ENCODE assay signal across 17 cellular contexts in the genomic region with DNA sequence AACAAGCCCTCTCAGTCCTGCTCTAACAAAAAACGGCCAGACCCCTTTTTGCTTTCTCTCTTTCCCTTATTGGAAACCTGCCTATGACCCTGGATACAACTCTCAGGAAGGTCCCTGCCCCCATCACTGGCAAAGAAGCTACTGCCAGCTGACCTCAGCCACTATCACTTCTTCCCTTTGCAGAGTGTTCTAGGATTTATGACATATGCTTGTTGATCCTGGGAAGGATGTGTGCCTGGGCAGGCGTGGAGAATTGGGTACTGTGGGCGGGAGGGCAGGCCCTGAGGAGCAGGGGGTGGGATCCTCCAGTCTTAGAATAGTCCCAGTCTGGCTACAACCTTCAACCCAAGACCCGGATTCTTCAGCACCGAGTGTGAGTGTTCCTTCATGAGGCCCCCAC. TPM values are rescaled to one million over a fixed set of nuclear protein-coding genes. Genes with fewer than 3 reads are reported as not detected.
DNase-seq lines count a peak whose midpoint lies in the region; ATAC-seq and TF ChIP-seq lines count a peak whose summit lies in the region.
"Had no signal": no experiment of that assay in that cellular context is flagged by ENCODE, and none has a peak within 500 bp of the region (broad histone marks: within the 10 kb centered on the region; RNA-seq: fewer than 3 reads in every experiment).

No MANE protein-coding gene starts in this region.

- H2BK20ac ChIP-seq in H9 (ENCODE audit: low read depth, low read length, poor library complexity, severe bottlenecking) = no peak overlapping the region

- no peak overlapping the region for H3K4ac ChIP-seq in H9 (ENCODE audit: low read depth, low read length)

- H3K4me3 ChIP-seq in SJCRH30 (no peak overlapping the region), right cardiac atrium (ENCODE audit: low read length) (no peak overlapping the region), thyroid gland (replicated peaks in 1 of 3) (no peak overlapping the region), lower leg skin (ENCODE audit: low read depth, poor library complexity, severe bottlenecking) (no peak overlapping the region), psoas muscle (no peak overlapping the region)

- no peak overlapping the region for H3K4me3 Mint-ChIP-seq in H9

- H3K18ac ChIP-seq in H9 (ENCODE audit: insufficient read length, low read depth, low read length) = no peak overlapping the region

- H4K8ac ChIP-seq in H9 (replicated peaks; ENCODE audit: insufficient read length, low read depth, low read length) = no peak overlapping the region

- no peak for DNase-seq in H9
- DNase-seq in SJCRH30 = peak; percentile 38 to 53
- DNase-seq in right cardiac atrium = no peak
- peak; percentile 31 to 39 for DNase-seq in thyroid gland
- DNase-seq in lower leg skin (ENCODE audit: low spot score in 2 of 2) = no peak
- no peak for DNase-seq in psoas muscle
- DNase-seq: C1 segment of cervical spinal cord, MV-4-11, NCI-H187, NCI-H2107, NCI-H2227 treated with DMSO at 0.1 percent for 48 hours, NCI-H510A treated with DMSO at 0.1 percent for 48 hours, NCI-H82, OCI-M1, SIG-M5 had no signal

- no peak overlapping the region for H3K27ac ChIP-seq in H9 (ENCODE audit: insufficient read length, low read depth, low read length)
- peak overlapping the region; percentile 16; the same call in 1 of the 2 replicates for H3K27ac ChIP-seq in SJCRH30
- H3K27ac ChIP-seq in right cardiac atrium (ENCODE audit: low read length) = no peak overlapping the region
- H3K27ac ChIP-seq in thyroid gland = peak overlapping the region in 1 of 3 donors; percentile 12
- H3K27ac ChIP-seq in psoas muscle = no peak overlapping the region
- H3K27ac ChIP-seq: KMS-11 had no signal

- H3K9me3 ChIP-seq in H9 (ENCODE audit: control insufficient read depth, low read depth, low read length) (no peaks in the 10 kb centered on the region), SJCRH30 (replicated peaks) (no peaks in the 10 kb centered on the region), right cardiac atrium (ENCODE audit: control insufficient read depth, low read length) (no peaks in the 10 kb centered on the region), thyroid gland (no peaks in the 10 kb centered on the region), psoas muscle (no peaks in the 10 kb centered on the region)

- no peak overlapping the region for H3K56ac ChIP-seq in H9 (ENCODE audit: insufficient read length, low read depth, low read length)

- H3K4me1 Mint-ChIP-seq in H9 = peaks cover 12 to 15% of the 10 kb centered on the region in 2 experiments

- no peak overlapping the region for H3K9ac ChIP-seq in H9 (ENCODE audit: extremely low read depth, insufficient read length, low read length)
- H3K9ac ChIP-seq: KMS-11 had no signal

- no peaks in the 10 kb centered on the region for H3K79me2 ChIP-seq in H9 (ENCODE audit: insufficient read depth, low read length)

- H3K4me1 ChIP-seq in H9 (ENCODE audit: insufficient read depth, low read length) = peaks cover 3% of the 10 kb centered on the region; the same call in 1 of the 2 replicates
- peaks cover 6% of the 10 kb centered on the region; the same call in 1 of the 2 replicates for H3K4me1 ChIP-seq in SJCRH30
- peaks cover 2% of the 10 kb centered on the region for H3K4me1 ChIP-seq in right cardiac atrium (ENCODE audit: control insufficient read depth, insufficient read depth, low read length)
- H3K4me1 ChIP-seq in thyroid gland = peaks cover 7 to 10% of the 10 kb centered on the region in 2 donors
- no peaks in the 10 kb centered on the region for H3K4me1 ChIP-seq in psoas muscle

- H4K91ac ChIP-seq in H9 (ENCODE audit: insufficient read length, low read depth, low read length) = no peak overlapping the region

- no peaks in the 10 kb centered on the region for H3K27me3 Mint-ChIP-seq in H9 (ENCODE audit: low read depth)

- H2AFZ ChIP-seq in H9 (ENCODE audit: low read length) = no peak overlapping the region

- H2BK12ac ChIP-seq in H9 (ENCODE audit: insufficient read length, low read depth, low read length) = no peak overlapping the region

- TF ChIP-seq POLR2A in thyroid gland (IDR thresholded peaks at IDR 0.05) (no peak), lower leg skin (IDR thresholded peaks at IDR 0.05) (no peak)

- peak; percentile 26 to 53 for ATAC-seq in right cardiac atrium
- ATAC-seq in GM21717 (IDR thresholded peaks at IDR 0.05; ENCODE audit: unreplicated experiment) = no peak
- no peak for ATAC-seq in psoas muscle

- no peaks in the 10 kb centered on the region for H3K27me3 ChIP-seq in H9 (ENCODE audit: insufficient read depth, low read length)
- no peaks in the 10 kb centered on the region for H3K27me3 ChIP-seq in SJCRH30
- H3K27me3 ChIP-seq in right cardiac atrium (ENCODE audit: control insufficient read depth, insufficient read depth) = no peaks in the 10 kb centered on the region
- H3K27me3 ChIP-seq in thyroid gland = no peaks in the 10 kb centered on the region
- no peaks in the 10 kb centered on the region for H3K27me3 ChIP-seq in psoas muscle (ENCODE audit: insufficient read depth in 3 of 3, low read length in 2 of 3)

- peaks cover 0 to 14% (median 3%) of the 10 kb centered on the region in 3 experiments; a peak in 3 of 7 replicates for H3K36me3 Mint-ChIP-seq in H9 (ENCODE audit: insufficient read depth in 1 of 3, low read depth in 3 of 3)

- intact Hi-C loops in right cardiac atrium (cut with DNase I) (no loop called here), thyroid gland (cut with DNase I) (no loop called here), lower leg skin (cut with DNase I; ENCODE audit: low total_unique reads) (no loop called here), psoas muscle (cut with DNase I) (no loop called here)

- H3K27ac Mint-ChIP-seq in H9 = peak overlapping the region in 2 of 3 experiments; percentile 16 to 96; a peak in 2 of 7 replicates

- H3T11ph ChIP-seq in H9 (ENCODE audit: low read length) = no peak overlapping the region

- no peak overlapping the region for H3K23ac ChIP-seq in H9 (ENCODE audit: insufficient read length, low read depth, low read length)

- no peak overlapping the region for H3K4me2 ChIP-seq in H9 (ENCODE audit: insufficient read depth, insufficient read length, low read length)
- H3K4me2 ChIP-seq: KMS-11 had no signal

- no peaks in the 10 kb centered on the region for H3K23me2 ChIP-seq in H9 (ENCODE audit: insufficient read length, low read depth, low read length, poor library complexity, severe bottlenecking)

- no peak overlapping the region for H2BK15ac ChIP-seq in H9 (ENCODE audit: low read depth, low read length)

- H3K9me3 Mint-ChIP-seq in H9 = no peaks in the 10 kb centered on the region

- no peak overlapping the region for H4K5ac ChIP-seq in H9 (ENCODE audit: insufficient read length, low read depth, low read length)

- no peak for TF ChIP-seq CTCF in H9 (conservative IDR thresholded peaks at IDR 0.05)
- TF ChIP-seq CTCF in thyroid gland (IDR thresholded peaks at IDR 0.05) = no peak
- no peak for TF ChIP-seq CTCF in lower leg skin (IDR thresholded peaks at IDR 0.05)
- TF ChIP-seq CTCF in psoas muscle (IDR thresholded peaks at IDR 0.05) = no peak

- no CpG with 5 or more reads among the region's 5 CpGs for WGBS in H9 (ENCODE audit: extremely low coverage, insufficient read length, low lambda C conversion rate)
- 79% methylated on average over 5 of the region's 5 CpGs for WGBS in right cardiac atrium
- 67 to 88% methylated on average over 3 to 5 of the region's 5 CpGs for WGBS in thyroid gland, 2 donors
- WGBS in lower leg skin, 2 donors = 74 to 77% methylated on average over 5 of the region's 5 CpGs
- 69 to 82% (median 78%) methylated on average over 5 of the region's 5 CpGs for WGBS in psoas muscle, 3 donors

- H4K20me1 ChIP-seq in H9 (ENCODE audit: control insufficient read depth, insufficient read depth, insufficient read length) = no peaks in the 10 kb centered on the region

- H3K36me3 ChIP-seq in SJCRH30 (no peaks in the 10 kb centered on the region), thyroid gland (no peaks in the 10 kb centered on the region), psoas muscle (ENCODE audit: insufficient read depth in 1 of 2, low read depth in 1 of 2) (no peaks in the 10 kb centered on the region)

- no peak overlapping the region for H2AK5ac ChIP-seq in H9 (ENCODE audit: insufficient read length, low read length)

- H2BK120ac ChIP-seq in H9 (ENCODE audit: low read depth, low read length, poor library complexity, severe bottlenecking) = no peak overlapping the region

- H3K14ac ChIP-seq in H9 (ENCODE audit: insufficient read depth, low read length) = no peak overlapping the region; the same call in 1 of the 2 replicates

- H3K79me1 ChIP-seq in H9 (ENCODE audit: insufficient read depth, low read depth, low read length, poor library complexity, severe bottlenecking) = no peaks in the 10 kb centered on the region

- no peak overlapping the region for H2BK5ac ChIP-seq in H9 (ENCODE audit: insufficient read length, low read length)

RNA-seq across cellular contexts. Expression of gene PGAP2, which starts 7.5 kb away (rescaled TPM):
- total RNA-seq in H9 (2021) (36.1 and 37.4 TPM in 2 replicates), right cardiac atrium (10 to 100 TPM; 12.4 to 19.5 (median 15.2) TPM), thyroid gland (10 to 100 TPM; 24.6 to 36.5 (median 30.5) TPM), lower leg skin (10 to 100 TPM; 45.6 to 59.6 (median 51.9) TPM), psoas muscle (10 to 100 TPM in 1 of 4 donors, 1 to 10 TPM in 3; 4.5 to 14.5 (median 7.7) TPM)
- total RNA-seq in SJCRH30 (2014; rRNA removed; shearing (Covaris generic)) = 4.5 and 5.3 TPM in 2 replicates
- polyA plus RNA-seq in right cardiac atrium (13.9 TPM), psoas muscle (10 to 100 TPM in 1 of 3 donors, 1 to 10 TPM in 2; 6.0 to 12.5 (median 6.0) TPM)

RNA-seq across cellular contexts. Expression of gene NUP98, which starts 18.5 kb away (rescaled TPM):
- total RNA-seq in H9 (2021) (105 and 106 TPM in 2 replicates), right cardiac atrium (10 to 100 TPM; 38.8 to 55.9 (median 43.4) TPM), thyroid gland (100 to 1,000 TPM; 117 to 188 (median 160) TPM), lower leg skin (100 to 1,000 TPM in 2 of 4 donors, 10 to 100 TPM in 2; 65.4 to 220 (median 97.9) TPM), psoas muscle (10 to 100 TPM; 45.3 to 85.1 (median 72.3) TPM)
- total RNA-seq in SJCRH30 (2014; rRNA removed; shearing (Covaris generic)) = 191 and 217 TPM in 2 replicates
- polyA plus RNA-seq in right cardiac atrium (22.9 TPM), psoas muscle (10 to 100 TPM; 25.9 to 59.3 (median 37.0) TPM)

RNA-seq across cellular contexts. Expression of gene RHOG, which starts 24.9 kb away (rescaled TPM):
- total RNA-seq in H9 (2021) = 24.9 and 26.4 TPM in 2 replicates
- total RNA-seq in SJCRH30 (2014; rRNA removed; shearing (Covaris generic)) = 15.5 and 17.4 TPM in 2 replicates
- total RNA-seq in right cardiac atrium = 10 to 100 TPM; 18.7 to 26.0 (median 25.6) TPM
- 23.7 TPM for polyA plus RNA-seq in right cardiac atrium
- 10 to 100 TPM; 17.3 to 39.0 (median 27.8) TPM for total RNA-seq in thyroid gland
- total RNA-seq in lower leg skin = 10 to 100 TPM; 57.0 to 75.9 (median 64.0) TPM
- 10 to 100 TPM; 22.4 to 40.9 (median 37.6) TPM for total RNA-seq in psoas muscle
- polyA plus RNA-seq in psoas muscle = 10 to 100 TPM; 44.5 to 80.1 (median 51.3) TPM

RNA-seq across cellular contexts. Expression of gene STIM1, which starts 39.6 kb away (rescaled TPM):
- total RNA-seq in H9 (2021) (15.2 and 15.6 TPM in 2 replicates), right cardiac atrium (10 to 100 TPM; 14.4 to 19.3 (median 16.6) TPM), thyroid gland (10 to 100 TPM; 54.3 to 89.2 (median 71.0) TPM), lower leg skin (10 to 100 TPM; 43.7 to 75.9 (median 64.9) TPM), psoas muscle (100 to 1,000 TPM in 3 of 4 donors, 10 to 100 TPM in 1; 97.5 to 147 (median 112) TPM)
- 12.9 and 14.7 TPM in 2 replicates for total RNA-seq in SJCRH30 (2014; rRNA removed; shearing (Covaris generic))
- polyA plus RNA-seq in right cardiac atrium (10.8 TPM), psoas muscle (100 to 1,000 TPM in 1 of 3 donors, 10 to 100 TPM in 2; 52.1 to 133 (median 66.4) TPM)

Comparison
In these comparisons a context has a peak if more than half of its experiments do, and no peak if none do; other contexts are left out.
1. DNase-seq: peak in SJCRH30 (2 of 2) and thyroid gland (2 of 2); none in H9 (single experiment), right cardiac atrium (0 of 3), lower leg skin (0 of 2) and psoas muscle (0 of 2).
2. ATAC-seq: peak in right cardiac atrium (2 of 2); none in GM21717 (single experiment) and psoas muscle (0 of 4).